In the genomic region with DNA sequence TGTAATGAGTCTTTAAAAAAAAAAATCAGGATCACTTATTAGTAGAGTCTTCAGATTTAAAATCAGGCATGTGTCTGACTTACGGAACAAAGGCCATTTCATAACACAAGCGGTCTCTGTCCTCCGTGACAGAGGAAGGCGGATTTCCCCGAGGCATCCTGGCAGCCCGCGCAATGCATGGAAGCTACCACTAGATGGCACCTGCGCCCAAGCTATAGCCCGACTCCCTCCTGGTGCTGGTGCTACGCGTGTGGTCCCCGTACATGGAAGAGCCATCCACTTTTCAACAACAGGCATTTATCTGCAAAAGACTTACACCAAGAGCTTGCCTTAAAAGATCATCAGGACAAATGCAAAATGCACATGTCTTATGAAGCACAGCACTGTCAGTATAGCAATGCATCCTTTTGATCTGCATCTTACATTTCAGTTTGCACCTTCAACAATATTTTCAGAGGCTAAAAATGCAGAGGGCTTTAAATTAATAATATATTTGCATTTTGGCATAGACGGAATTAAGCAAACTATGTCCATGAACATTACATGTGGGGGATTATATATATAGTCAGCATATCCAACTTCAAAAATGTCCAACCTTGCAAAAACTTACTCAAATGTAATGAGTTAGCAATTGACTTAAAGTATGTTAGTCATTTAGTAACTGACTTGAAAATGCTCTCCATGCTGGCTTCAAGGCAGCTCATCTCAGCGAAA, we compare ENCODE assay signal across 8 cellular contexts.
A peak's percentile ranks its signal among the peaks of the same experiment; 100 is the strongest.
DNase-seq lines count a peak whose midpoint lies in the region; ATAC-seq and TF ChIP-seq lines count a peak whose summit lies in the region.

No MANE protein-coding gene starts in this region.

- H3K36me3 Mint-ChIP-seq in CD4-positive, alpha-beta memory T cell = no peaks in the 10 kb centered on the region

- no peak overlapping the region for H3K27ac ChIP-seq in CD4-positive, alpha-beta memory T cell (ENCODE audit: low read depth, low read length)
- H3K27ac ChIP-seq in dorsolateral prefrontal cortex (peak overlapping the region in 1 of 59 donors; percentile 3), lung (ENCODE audit: low read depth in 1 of 2, low read length in 1 of 2) (no peak overlapping the region)

- CTCF ChIA-PET in CD4-positive, alpha-beta memory T cell (lab: Charles Lee; ENCODE audit: partially characterized antibody) = interaction anchor here (0.7 to 8.6 kb wide), 26 partner anchors 10 to 602 kb away, joined by 3 to 230 read pairs (median 4); no protein-coding TSS in a partner anchor

- H3K27me3 ChIP-seq in CD4-positive, alpha-beta memory T cell (ENCODE audit: insufficient read depth, low read length) = no peaks in the 10 kb centered on the region
- no peaks in the 10 kb centered on the region for H3K27me3 ChIP-seq in dorsolateral prefrontal cortex
- no peaks in the 10 kb centered on the region for H3K27me3 ChIP-seq in lung (ENCODE audit: control insufficient read depth, insufficient read depth)

- ATAC-seq in GM19397 (IDR thresholded peaks at IDR 0.05; ENCODE audit: unreplicated experiment) (peak; percentile 94), HG03460 (IDR thresholded peaks at IDR 0.05; ENCODE audit: unreplicated experiment) (peak; percentile 86), lung (ENCODE audit: insufficient read depth, low FRiP score) (peak; percentile 85)

- POLR2A ChIA-PET in CD4-positive, alpha-beta memory T cell (lab: Charles Lee; ENCODE audit: partially characterized antibody) = interaction anchor here (1.6 kb wide), 1 partner anchor 310 kb away, joined by 6 read pairs; no protein-coding TSS in a partner anchor

- peak overlapping the region in 1 of 8 donors; percentile 51 for H3K4me3 Mint-ChIP-seq in CD4-positive, alpha-beta memory T cell

- peaks cover 0 to 2% of the 10 kb centered on the region in 2 donors for H3K27me3 Mint-ChIP-seq in CD4-positive, alpha-beta memory T cell

- peaks cover 6% of the 10 kb centered on the region for H3K4me1 ChIP-seq in CD4-positive, alpha-beta memory T cell (ENCODE audit: insufficient read depth, low read length)
- peaks cover 0 to 2% of the 10 kb centered on the region in 2 donors for H3K4me1 ChIP-seq in lung (ENCODE audit: control insufficient read depth in 2 of 2, insufficient read depth in 2 of 2, low read length in 2 of 2)

- no peaks in the 10 kb centered on the region for H3K36me3 ChIP-seq in CD4-positive, alpha-beta memory T cell (ENCODE audit: insufficient read depth, low read length)
- no peaks in the 10 kb centered on the region for H3K36me3 ChIP-seq in lung (ENCODE audit: control insufficient read depth in 2 of 2, insufficient read depth in 2 of 2, low read length in 2 of 2)

- no peaks in the 10 kb centered on the region for H3K9me3 Mint-ChIP-seq in CD4-positive, alpha-beta memory T cell

- H3K4me1 Mint-ChIP-seq in CD4-positive, alpha-beta memory T cell = peaks cover 3 to 6% (median 5%) of the 10 kb centered on the region in 4 donors

- no peak overlapping the region for H3K27ac Mint-ChIP-seq in CD4-positive, alpha-beta memory T cell

- intact Hi-C loops in CD4-positive, alpha-beta memory T cell (cut with micrococcal nuclease) = loop anchor here (1.0 kb wide), 1 partner anchor 221 kb away; no protein-coding TSS in a partner anchor
- intact Hi-C loops in dorsolateral prefrontal cortex (cut with DNase I) = loop anchor here in 1 of 2 donors (1.0 to 5.0 kb wide), 3 partner anchors 218 to 310 kb away; no protein-coding TSS in a partner anchor

- no peak overlapping the region for H3K4me3 ChIP-seq in CD4-positive, alpha-beta memory T cell (ENCODE audit: low read length in 2 of 2)
- H3K4me3 ChIP-seq in dorsolateral prefrontal cortex = peak overlapping the region in 1 of 59 donors; percentile 9
- H3K4me3 ChIP-seq in lung = no peak overlapping the region

- TF ChIP-seq CTCF in dorsolateral prefrontal cortex (IDR thresholded peaks at IDR 0.05 in 54 of 56, conservative IDR thresholded peaks at IDR 0.05 in 2 of 56; ENCODE audit: low read depth in 1 of 56, partially characterized antibody in 56 of 56) = peak; percentile 93 to 100 (median 97)
- TF ChIP-seq CTCF in lung (IDR thresholded peaks at IDR 0.05; ENCODE audit: control extremely low read depth, extremely low read depth) = peak; percentile 95

- peak; percentile 54 to 65 (median 57) for DNase-seq in CD4-positive, alpha-beta memory T cell
- DNase-seq in NCI-H748 treated with DMSO at 0.1 percent for 48 hours (lab: John Stamatoyannopoulos, UW) (peak; percentile 80), dorsolateral prefrontal cortex (peak; percentile 71 to 94 (median 90)), lung (ENCODE audit: low spot score) (peak; percentile 82)
- peak; percentile 81 to 87 for DNase-seq in activated CD4-positive, alpha-beta T cell treated with anti-CD3 and anti-CD28 coated beads, Interleukin-2, amount 50 U/mL, for 48 hours
- DNase-seq in stimulated activated CD8-positive, alpha-beta memory T cell treated with anti-CD3 and anti-CD28 coated beads, Interleukin-12 subunit alpha, Interleukin-12 subunit beta, amount 100 ng/mL, for 4 hours (ENCODE audit: low read depth) = peak; percentile 55

- H3K9me3 ChIP-seq in CD4-positive, alpha-beta memory T cell (ENCODE audit: control insufficient read depth in 1 of 2, low read length in 2 of 2) = no peaks in the 10 kb centered on the region
- no peaks in the 10 kb centered on the region for H3K9me3 ChIP-seq in lung (ENCODE audit: control insufficient read depth in 2 of 2, insufficient read depth in 1 of 2, low read length in 1 of 2)

- WGBS in lung, 2 donors = 14 to 15% methylated on average over 14 of the region's 14 CpGs
